Comparison of ENCODE assay signal across 22 cellular contexts in genomic region chr1:51673279-51673678, GRCh38.
"Had no signal": no experiment of that assay in that cellular context is flagged by ENCODE, and none has a peak within 500 bp of the region (broad histone marks: within the 10 kb centered on the region; RNA-seq: fewer than 3 reads in every experiment).

No MANE protein-coding gene starts in this region.

- H3K4me1 ChIP-seq: neural progenitor cell, prostate gland had no signal

- H3K4me3 ChIP-seq: coronary artery, esophagus squamous epithelium, left lung, neural progenitor cell, prostate gland, right atrium auricular region, sigmoid colon, stomach, thyroid gland had no signal

- ATAC-seq: left lung; naive thymus-derived CD4-positive, alpha-beta T cell; stimulated activated effector memory CD8-positive, alpha-beta T cell treated with anti-CD3 and anti-CD28 coated beads, Interleukin-12 subunit alpha, Interleukin-12 subunit beta, amount 100 ng/mL, for 72 hours had no signal

- H3K9me3 ChIP-seq: esophagus squamous epithelium, left lung, prostate gland, right atrium auricular region, sigmoid colon, stomach, thyroid gland had no signal

- H3K27me3 ChIP-seq: esophagus squamous epithelium, left lung, neural progenitor cell, right atrium auricular region, sigmoid colon, stomach, thyroid gland had no signal

- DNase-seq: dermis blood vessel endothelial cell; effector memory CD4-positive, alpha-beta T cell; erythroblast; esophagus squamous epithelium; head of caudate nucleus; left lung; mammary epithelial cell; mesendoderm; midbrain; naive thymus-derived CD4-positive, alpha-beta T cell; nucleus accumbens; sigmoid colon; stimulated activated CD4-positive, alpha-beta T cell treated with anti-CD3 and anti-CD28 coated beads, Interleukin-2, amount 100 ng/mL, for 24 hours; stimulated activated CD4-positive, alpha-beta T cell treated with anti-CD3 and anti-CD28 coated beads, Interleukin-4, amount 100 ng/mL, for 24 hours; stimulated activated naive CD4-positive, alpha-beta T cell treated with Interleukin-2 at 50 U/mL for 16 hours; stomach; thyroid gland had no signal

- H3K27ac ChIP-seq: coronary artery, esophagus squamous epithelium, left lung, neural progenitor cell, prostate gland, right atrium auricular region, sigmoid colon, stomach, thyroid gland had no signal

- H3K36me3 ChIP-seq: left lung, neural progenitor cell, prostate gland, right atrium auricular region, sigmoid colon, stomach, thyroid gland had no signal
